ENCODE assay signal across 1 cellular context in genomic region chr3:124082343-124082742, GRCh38.
TF ChIP-seq lines count a peak whose summit lies in the region.

No MANE protein-coding gene starts in this region.

TF ChIP-seq in GM12878, 131 proteins besides CTCF, POLR2A, EP300 and RAD21 (continued from another document):
- TF ChIP-seq RBBP5 (conservative IDR thresholded peaks at IDR 0.05) (no peak), LARP7 (IDR thresholded peaks at IDR 0.05) (no peak), TARDBP (IDR thresholded peaks at IDR 0.05; ENCODE audit: borderline replicate concordance) (no peak), IRF3 (IDR thresholded peaks at IDR 0.05) (no peak), SPI1 (IDR thresholded peaks at IDR 0.05; ENCODE audit: borderline replicate concordance, insufficient read depth, low read depth, low read length) (peak; percentile 57; the same call in 1 of the 2 replicates)
TF ChIP-seq in GM12878: peak in this region for 1.
